Comparison of ENCODE assay signal across 1 cellular context in the genomic region with DNA sequence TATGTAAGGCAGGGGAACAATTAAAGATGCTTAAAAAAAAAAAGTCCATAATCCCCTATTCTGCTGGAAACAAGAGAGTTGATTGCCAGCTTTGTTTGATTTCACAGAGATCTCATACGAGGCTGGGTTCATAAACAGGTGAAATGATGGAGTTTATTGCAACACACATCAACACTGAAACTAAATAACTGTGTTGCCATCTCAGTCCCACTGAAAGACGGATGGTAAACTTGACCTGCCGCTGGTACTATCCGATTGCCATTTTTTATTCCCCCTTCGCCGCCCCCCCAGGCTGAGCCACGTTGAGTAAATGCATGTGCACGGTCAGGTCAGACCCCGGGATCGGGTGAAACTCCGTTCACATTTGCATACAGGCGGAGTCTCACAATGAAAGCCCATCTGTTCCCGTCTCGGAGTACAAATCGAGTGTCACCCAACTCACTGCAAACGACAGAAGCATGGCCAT.
TF ChIP-seq lines count a peak whose summit lies in the region.

No MANE protein-coding gene starts in this region.

TF ChIP-seq in K562, 482 proteins besides CTCF, POLR2A, EP300 and RAD21 (continued from another document):
- no peak for TF ChIP-seq FOXO4 (CRISPR knock-in tag; IDR thresholded peaks at IDR 0.05)
- no peak for TF ChIP-seq ARID2 (IDR thresholded peaks at IDR 0.05)
- no peak for TF ChIP-seq SMAD1 (IDR thresholded peaks at IDR 0.05; ENCODE audit: low read depth, low read length, partially characterized antibody)
- TF ChIP-seq ZNF766 (CRISPR knock-in tag; conservative IDR thresholded peaks at IDR 0.05), result no peak
- no peak for TF ChIP-seq PHF8 (IDR thresholded peaks at IDR 0.05; ENCODE audit: borderline replicate concordance, low read length)
- no peak for TF ChIP-seq KDM5B (IDR thresholded peaks at IDR 0.05; ENCODE audit: insufficient replicate concordance, low read depth, low read length)
- TF ChIP-seq EP400 (IDR thresholded peaks at IDR 0.05), result peak; percentile 31; the same call in 1 of the 2 replicates
- TF ChIP-seq, protein P1, sequence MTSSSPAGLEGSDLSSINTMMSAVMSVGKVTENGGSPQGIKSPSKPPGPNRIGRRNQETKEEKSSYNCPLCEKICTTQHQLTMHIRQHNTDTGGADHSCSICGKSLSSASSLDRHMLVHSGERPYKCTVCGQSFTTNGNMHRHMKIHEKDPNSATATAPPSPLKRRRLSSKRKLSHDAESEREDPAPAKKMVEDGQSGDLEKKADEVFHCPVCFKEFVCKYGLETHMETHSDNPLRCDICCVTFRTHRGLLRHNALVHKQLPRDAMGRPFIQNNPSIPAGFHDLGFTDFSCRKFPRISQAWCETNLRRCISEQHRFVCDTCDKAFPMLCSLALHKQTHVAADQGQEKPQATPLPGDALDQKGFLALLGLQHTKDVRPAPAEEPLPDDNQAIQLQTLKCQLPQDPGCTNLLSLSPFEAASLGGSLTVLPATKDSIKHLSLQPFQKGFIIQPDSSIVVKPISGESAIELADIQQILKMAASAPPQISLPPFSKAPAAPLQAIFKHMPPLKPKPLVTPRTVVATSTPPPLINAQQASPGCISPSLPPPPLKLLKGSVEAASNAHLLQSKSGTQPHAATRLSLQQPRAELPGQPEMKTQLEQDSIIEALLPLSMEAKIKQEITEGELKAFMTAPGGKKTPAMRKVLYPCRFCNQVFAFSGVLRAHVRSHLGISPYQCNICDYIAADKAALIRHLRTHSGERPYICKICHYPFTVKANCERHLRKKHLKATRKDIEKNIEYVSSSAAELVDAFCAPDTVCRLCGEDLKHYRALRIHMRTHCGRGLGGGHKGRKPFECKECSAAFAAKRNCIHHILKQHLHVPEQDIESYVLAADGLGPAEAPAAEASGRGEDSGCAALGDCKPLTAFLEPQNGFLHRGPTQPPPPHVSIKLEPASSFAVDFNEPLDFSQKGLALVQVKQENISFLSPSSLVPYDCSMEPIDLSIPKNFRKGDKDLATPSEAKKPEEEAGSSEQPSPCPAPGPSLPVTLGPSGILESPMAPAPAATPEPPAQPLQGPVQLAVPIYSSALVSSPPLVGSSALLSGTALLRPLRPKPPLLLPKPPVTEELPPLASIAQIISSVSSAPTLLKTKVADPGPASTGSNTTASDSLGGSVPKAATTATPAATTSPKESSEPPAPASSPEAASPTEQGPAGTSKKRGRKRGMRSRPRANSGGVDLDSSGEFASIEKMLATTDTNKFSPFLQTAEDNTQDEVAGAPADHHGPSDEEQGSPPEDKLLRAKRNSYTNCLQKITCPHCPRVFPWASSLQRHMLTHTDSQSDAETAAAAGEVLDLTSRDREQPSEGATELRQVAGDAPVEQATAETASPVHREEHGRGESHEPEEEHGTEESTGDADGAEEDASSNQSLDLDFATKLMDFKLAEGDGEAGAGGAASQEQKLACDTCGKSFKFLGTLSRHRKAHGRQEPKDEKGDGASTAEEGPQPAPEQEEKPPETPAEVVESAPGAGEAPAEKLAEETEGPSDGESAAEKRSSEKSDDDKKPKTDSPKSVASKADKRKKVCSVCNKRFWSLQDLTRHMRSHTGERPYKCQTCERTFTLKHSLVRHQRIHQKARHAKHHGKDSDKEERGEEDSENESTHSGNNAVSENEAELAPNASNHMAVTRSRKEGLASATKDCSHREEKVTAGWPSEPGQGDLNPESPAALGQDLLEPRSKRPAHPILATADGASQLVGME (CRISPR knock-in tag; IDR thresholded peaks at IDR 0.05), result no peak
- TF ChIP-seq L3MBTL2 (IDR thresholded peaks at IDR 0.05), result peak; percentile 68; the same call in 1 of the 2 replicates
- TF ChIP-seq CEBPG (CRISPR knock-in tag; IDR thresholded peaks at IDR 0.05), result peak; percentile 18; the same call in 1 of the 2 replicates
- peak in 1 of 2 experiments; percentile 73; a peak in 3 of 4 replicates for TF ChIP-seq CEBPG (tag; conservative IDR thresholded peaks at IDR 0.05 in 1 of 2, IDR thresholded peaks at IDR 0.05 in 1 of 2)
- no peak for TF ChIP-seq SRSF7 (optimal IDR thresholded peaks at IDR 0.05; ENCODE audit: low read depth, low read length)
- no peak for TF ChIP-seq DPF2 (IDR thresholded peaks at IDR 0.05)
- TF ChIP-seq JUND (IDR thresholded peaks at IDR 0.05; ENCODE audit: borderline replicate concordance, low read depth, low read length), result 0 out of 2 replicates have a peak, but pooled peaks have one; percentile 6
- no peak; the same call in 2 of the 3 replicates for TF ChIP-seq JUND (tag; IDR thresholded peaks at IDR 0.05; ENCODE audit: borderline replicate concordance, low read depth, low read length)
- TF ChIP-seq, protein P2, sequence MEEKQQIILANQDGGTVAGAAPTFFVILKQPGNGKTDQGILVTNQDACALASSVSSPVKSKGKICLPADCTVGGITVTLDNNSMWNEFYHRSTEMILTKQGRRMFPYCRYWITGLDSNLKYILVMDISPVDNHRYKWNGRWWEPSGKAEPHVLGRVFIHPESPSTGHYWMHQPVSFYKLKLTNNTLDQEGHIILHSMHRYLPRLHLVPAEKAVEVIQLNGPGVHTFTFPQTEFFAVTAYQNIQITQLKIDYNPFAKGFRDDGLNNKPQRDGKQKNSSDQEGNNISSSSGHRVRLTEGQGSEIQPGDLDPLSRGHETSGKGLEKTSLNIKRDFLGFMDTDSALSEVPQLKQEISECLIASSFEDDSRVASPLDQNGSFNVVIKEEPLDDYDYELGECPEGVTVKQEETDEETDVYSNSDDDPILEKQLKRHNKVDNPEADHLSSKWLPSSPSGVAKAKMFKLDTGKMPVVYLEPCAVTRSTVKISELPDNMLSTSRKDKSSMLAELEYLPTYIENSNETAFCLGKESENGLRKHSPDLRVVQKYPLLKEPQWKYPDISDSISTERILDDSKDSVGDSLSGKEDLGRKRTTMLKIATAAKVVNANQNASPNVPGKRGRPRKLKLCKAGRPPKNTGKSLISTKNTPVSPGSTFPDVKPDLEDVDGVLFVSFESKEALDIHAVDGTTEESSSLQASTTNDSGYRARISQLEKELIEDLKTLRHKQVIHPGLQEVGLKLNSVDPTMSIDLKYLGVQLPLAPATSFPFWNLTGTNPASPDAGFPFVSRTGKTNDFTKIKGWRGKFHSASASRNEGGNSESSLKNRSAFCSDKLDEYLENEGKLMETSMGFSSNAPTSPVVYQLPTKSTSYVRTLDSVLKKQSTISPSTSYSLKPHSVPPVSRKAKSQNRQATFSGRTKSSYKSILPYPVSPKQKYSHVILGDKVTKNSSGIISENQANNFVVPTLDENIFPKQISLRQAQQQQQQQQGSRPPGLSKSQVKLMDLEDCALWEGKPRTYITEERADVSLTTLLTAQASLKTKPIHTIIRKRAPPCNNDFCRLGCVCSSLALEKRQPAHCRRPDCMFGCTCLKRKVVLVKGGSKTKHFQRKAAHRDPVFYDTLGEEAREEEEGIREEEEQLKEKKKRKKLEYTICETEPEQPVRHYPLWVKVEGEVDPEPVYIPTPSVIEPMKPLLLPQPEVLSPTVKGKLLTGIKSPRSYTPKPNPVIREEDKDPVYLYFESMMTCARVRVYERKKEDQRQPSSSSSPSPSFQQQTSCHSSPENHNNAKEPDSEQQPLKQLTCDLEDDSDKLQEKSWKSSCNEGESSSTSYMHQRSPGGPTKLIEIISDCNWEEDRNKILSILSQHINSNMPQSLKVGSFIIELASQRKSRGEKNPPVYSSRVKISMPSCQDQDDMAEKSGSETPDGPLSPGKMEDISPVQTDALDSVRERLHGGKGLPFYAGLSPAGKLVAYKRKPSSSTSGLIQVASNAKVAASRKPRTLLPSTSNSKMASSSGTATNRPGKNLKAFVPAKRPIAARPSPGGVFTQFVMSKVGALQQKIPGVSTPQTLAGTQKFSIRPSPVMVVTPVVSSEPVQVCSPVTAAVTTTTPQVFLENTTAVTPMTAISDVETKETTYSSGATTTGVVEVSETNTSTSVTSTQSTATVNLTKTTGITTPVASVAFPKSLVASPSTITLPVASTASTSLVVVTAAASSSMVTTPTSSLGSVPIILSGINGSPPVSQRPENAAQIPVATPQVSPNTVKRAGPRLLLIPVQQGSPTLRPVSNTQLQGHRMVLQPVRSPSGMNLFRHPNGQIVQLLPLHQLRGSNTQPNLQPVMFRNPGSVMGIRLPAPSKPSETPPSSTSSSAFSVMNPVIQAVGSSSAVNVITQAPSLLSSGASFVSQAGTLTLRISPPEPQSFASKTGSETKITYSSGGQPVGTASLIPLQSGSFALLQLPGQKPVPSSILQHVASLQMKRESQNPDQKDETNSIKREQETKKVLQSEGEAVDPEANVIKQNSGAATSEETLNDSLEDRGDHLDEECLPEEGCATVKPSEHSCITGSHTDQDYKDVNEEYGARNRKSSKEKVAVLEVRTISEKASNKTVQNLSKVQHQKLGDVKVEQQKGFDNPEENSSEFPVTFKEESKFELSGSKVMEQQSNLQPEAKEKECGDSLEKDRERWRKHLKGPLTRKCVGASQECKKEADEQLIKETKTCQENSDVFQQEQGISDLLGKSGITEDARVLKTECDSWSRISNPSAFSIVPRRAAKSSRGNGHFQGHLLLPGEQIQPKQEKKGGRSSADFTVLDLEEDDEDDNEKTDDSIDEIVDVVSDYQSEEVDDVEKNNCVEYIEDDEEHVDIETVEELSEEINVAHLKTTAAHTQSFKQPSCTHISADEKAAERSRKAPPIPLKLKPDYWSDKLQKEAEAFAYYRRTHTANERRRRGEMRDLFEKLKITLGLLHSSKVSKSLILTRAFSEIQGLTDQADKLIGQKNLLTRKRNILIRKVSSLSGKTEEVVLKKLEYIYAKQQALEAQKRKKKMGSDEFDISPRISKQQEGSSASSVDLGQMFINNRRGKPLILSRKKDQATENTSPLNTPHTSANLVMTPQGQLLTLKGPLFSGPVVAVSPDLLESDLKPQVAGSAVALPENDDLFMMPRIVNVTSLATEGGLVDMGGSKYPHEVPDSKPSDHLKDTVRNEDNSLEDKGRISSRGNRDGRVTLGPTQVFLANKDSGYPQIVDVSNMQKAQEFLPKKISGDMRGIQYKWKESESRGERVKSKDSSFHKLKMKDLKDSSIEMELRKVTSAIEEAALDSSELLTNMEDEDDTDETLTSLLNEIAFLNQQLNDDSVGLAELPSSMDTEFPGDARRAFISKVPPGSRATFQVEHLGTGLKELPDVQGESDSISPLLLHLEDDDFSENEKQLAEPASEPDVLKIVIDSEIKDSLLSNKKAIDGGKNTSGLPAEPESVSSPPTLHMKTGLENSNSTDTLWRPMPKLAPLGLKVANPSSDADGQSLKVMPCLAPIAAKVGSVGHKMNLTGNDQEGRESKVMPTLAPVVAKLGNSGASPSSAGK (IDR thresholded peaks at IDR 0.05), result 0 out of 2 replicates have a peak, but pooled peaks have one; percentile 30
- peak; percentile 63; the same call in 1 of the 2 replicates for TF ChIP-seq CTBP1 (IDR thresholded peaks at IDR 0.05; ENCODE audit: borderline replicate concordance)
- peak in 1 of 2 experiments; percentile 31; a peak in 1 of 4 replicates for TF ChIP-seq RCOR1 (IDR thresholded peaks at IDR 0.05; ENCODE audit: borderline replicate concordance in 1 of 2, low read depth in 2 of 2, low read length in 2 of 2)
- TF ChIP-seq IRF2 (CRISPR knock-in tag; IDR thresholded peaks at IDR 0.05), result no peak
- TF ChIP-seq CEBPB (tag; IDR thresholded peaks at IDR 0.05), result peak; percentile 89
TF ChIP-seq in K562: peak in this region for 9.
